7 cellular contexts compared by ENCODE assay signal in the genomic region with DNA sequence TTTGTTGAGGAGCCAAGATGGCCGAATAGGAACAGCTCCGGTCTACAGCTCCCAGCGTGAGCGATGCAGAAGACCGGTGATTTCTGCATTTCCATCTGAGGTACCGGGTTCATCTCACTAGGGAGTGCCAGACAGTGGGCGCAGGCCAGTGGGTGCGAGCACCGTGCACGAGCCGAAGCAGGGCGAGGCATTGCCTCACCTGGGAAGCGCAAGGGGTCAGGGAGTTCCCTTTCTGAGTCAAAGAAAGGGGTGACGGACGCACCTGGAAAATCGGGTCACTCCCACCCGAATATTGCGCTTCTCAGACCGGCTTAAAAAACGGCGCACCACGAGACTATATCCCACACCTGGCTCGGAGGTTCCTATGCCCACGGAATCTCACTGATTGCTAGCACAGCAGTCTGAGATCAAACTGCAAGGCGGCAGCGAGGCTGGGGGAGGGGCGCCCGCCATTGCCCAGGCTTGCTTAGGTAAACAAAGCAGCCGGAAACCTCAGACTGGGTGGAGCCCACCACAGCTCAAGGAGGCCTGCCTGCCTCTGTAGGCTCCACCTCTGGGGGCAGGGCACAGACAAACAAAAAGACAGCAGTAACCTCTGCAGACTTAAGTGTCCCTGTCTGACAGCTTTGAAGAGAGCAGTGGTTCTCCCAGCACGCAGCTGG.
DNase-seq lines count a peak whose midpoint lies in the region; ATAC-seq and TF ChIP-seq lines count a peak whose summit lies in the region.
"Not testable (repeated sequence)": the region's sequence is repeated elsewhere in the genome, so short reads cannot be mapped to it uniquely, and the experiment has no call there.

No MANE protein-coding gene starts in this region.

- not testable (repeated sequence) for H3K36me3 ChIP-seq in PC-3 (ENCODE audit: low read depth, low read length); mesendoderm (ENCODE audit: control insufficient read depth, insufficient read depth, low read length)

- H3K56ac ChIP-seq in mesendoderm (ENCODE audit: low read length) = not testable (repeated sequence)

- H3F3A ChIP-seq in PC-3 (ENCODE audit: low read length, unreplicated experiment) = not testable (repeated sequence)

- DNase-seq in Daoy (ENCODE audit: low read depth) (peak; percentile 20), NCI-H1105 (lab: John Stamatoyannopoulos, UW) (peak; percentile 32), NCI-H2171 treated with DMSO at 0.1 percent for 48 hours (lab: John Stamatoyannopoulos, UW) (peak; percentile 51), mesendoderm (peak; percentile 58)
- DNase-seq in PC-3 = not testable (repeated sequence)
- peak; percentile 37 for DNase-seq in activated CD4-positive, alpha-beta memory T cell treated with anti-CD3 and anti-CD28 coated beads, Interleukin-2, amount 10 ng/mL, durations not matched to agents 7 days and 5 days
- peak; percentile 30 for DNase-seq in central memory CD4-positive, alpha-beta T cell

- not testable (repeated sequence) for H3K4me3 Mint-ChIP-seq in activated CD4-positive, alpha-beta memory T cell treated with anti-CD3 and anti-CD28 coated beads, Interleukin-2, amount 10 ng/mL, durations not matched to agents 7 days and 5 days

- H3K4me2 ChIP-seq in PC-3 (ENCODE audit: low read length); mesendoderm (ENCODE audit: low read length): not testable (repeated sequence)

- not testable (repeated sequence) for H4K20me1 ChIP-seq in PC-3 (ENCODE audit: low read length)

- intact Hi-C loops in PC-3 (cut with micrococcal nuclease) = not testable (repeated sequence)

- H3K27ac Mint-ChIP-seq in activated CD4-positive, alpha-beta memory T cell treated with anti-CD3 and anti-CD28 coated beads, Interleukin-2, amount 10 ng/mL, durations not matched to agents 7 days and 5 days = not testable (repeated sequence)

- H2AK5ac ChIP-seq in mesendoderm (ENCODE audit: low read length) = not testable (repeated sequence)

- not testable (repeated sequence) for H3K9me3 ChIP-seq in PC-3 (ENCODE audit: low read length)

- H2BK5ac ChIP-seq in mesendoderm (ENCODE audit: low read length) = not testable (repeated sequence)

- H3K9me3 Mint-ChIP-seq in activated CD4-positive, alpha-beta memory T cell treated with anti-CD3 and anti-CD28 coated beads, Interleukin-2, amount 10 ng/mL, durations not matched to agents 7 days and 5 days = not testable (repeated sequence)

- H3K27me3 Mint-ChIP-seq in activated CD4-positive, alpha-beta memory T cell treated with anti-CD3 and anti-CD28 coated beads, Interleukin-2, amount 10 ng/mL, durations not matched to agents 7 days and 5 days = not testable (repeated sequence)

- H3K4me1 Mint-ChIP-seq in activated CD4-positive, alpha-beta memory T cell treated with anti-CD3 and anti-CD28 coated beads, Interleukin-2, amount 10 ng/mL, durations not matched to agents 7 days and 5 days = not testable (repeated sequence)

- BruUV-seq in PC-3 (replicated peaks; lab: Mats Ljungman, UMichigan) = not testable (repeated sequence)

- H3K18ac ChIP-seq in mesendoderm (ENCODE audit: low read length) = not testable (repeated sequence)

- ATAC-seq in PC-3 = not testable (repeated sequence)

- not testable (repeated sequence) for H2BK120ac ChIP-seq in mesendoderm (ENCODE audit: low read depth, low read length)

- WGBS in mesendoderm (ENCODE audit: extremely low coverage, insufficient coverage, low lambda C conversion rate) = no CpG with 5 or more reads among the region's 30 CpGs

- not testable (repeated sequence) for H3K27me3 ChIP-seq in PC-3 (ENCODE audit: low read length); mesendoderm (ENCODE audit: insufficient read depth, low read length, poor library complexity)

- POLR2A ChIA-PET in PC-3 (lab: Charles Lee; ENCODE audit: unreplicated experiment); activated CD4-positive, alpha-beta memory T cell treated with anti-CD3 and anti-CD28 coated beads, Interleukin-2, amount 10 ng/mL, durations not matched to agents 7 days and 5 days (lab: Charles Lee): not testable (repeated sequence)

- H3K79me2 ChIP-seq in PC-3 (ENCODE audit: low read length); mesendoderm (ENCODE audit: control insufficient read depth, insufficient read depth, low read length): not testable (repeated sequence)

- H3K9ac ChIP-seq in PC-3 (ENCODE audit: low read length); mesendoderm (ENCODE audit: low read length): not testable (repeated sequence)

- H4K5ac ChIP-seq in mesendoderm (ENCODE audit: low read length) = not testable (repeated sequence)

- not testable (repeated sequence) for H3K4me1 ChIP-seq in PC-3 (ENCODE audit: insufficient read depth, low read length); mesendoderm (ENCODE audit: control insufficient read depth, low read depth, low read length)

- H2AFZ ChIP-seq in PC-3 (ENCODE audit: low read length) = peak overlapping the region; percentile 25; the same call in 1 of the 2 replicates

- H3K9me2 ChIP-seq in PC-3 (replicated peaks; ENCODE audit: low read length) = not testable (repeated sequence)

- not testable (repeated sequence) for H3K4ac ChIP-seq in mesendoderm (ENCODE audit: low read depth, low read length)

- TF ChIP-seq CTCF in PC-3 (conservative IDR thresholded peaks at IDR 0.05; ENCODE audit: low read depth, low read length) = not testable (repeated sequence)

- not testable (repeated sequence) for H4K8ac ChIP-seq in mesendoderm (ENCODE audit: low read depth, low read length)

- not testable (repeated sequence) for H3K4me3 ChIP-seq in PC-3 (ENCODE audit: low read length); mesendoderm (ENCODE audit: low read length)

- not testable (repeated sequence) for H3K79me1 ChIP-seq in mesendoderm (ENCODE audit: low read length)

- not testable (repeated sequence) for H3K27ac ChIP-seq in PC-3 (ENCODE audit: low read length); mesendoderm (ENCODE audit: low read depth, low read length)

- H3K36me3 Mint-ChIP-seq in activated CD4-positive, alpha-beta memory T cell treated with anti-CD3 and anti-CD28 coated beads, Interleukin-2, amount 10 ng/mL, durations not matched to agents 7 days and 5 days (ENCODE audit: low read depth) = not testable (repeated sequence)

- H2BK15ac ChIP-seq in mesendoderm (replicated peaks; ENCODE audit: low read depth) = not testable (repeated sequence)

- H3K23ac ChIP-seq in mesendoderm (ENCODE audit: low read length) = not testable (repeated sequence)

- CTCF ChIA-PET in PC-3 (lab: Charles Lee); activated CD4-positive, alpha-beta memory T cell treated with anti-CD3 and anti-CD28 coated beads, Interleukin-2, amount 10 ng/mL, durations not matched to agents 7 days and 5 days (lab: Charles Lee): not testable (repeated sequence)
